Comparison of ENCODE assay signal across 29 cellular contexts in the genomic region with DNA sequence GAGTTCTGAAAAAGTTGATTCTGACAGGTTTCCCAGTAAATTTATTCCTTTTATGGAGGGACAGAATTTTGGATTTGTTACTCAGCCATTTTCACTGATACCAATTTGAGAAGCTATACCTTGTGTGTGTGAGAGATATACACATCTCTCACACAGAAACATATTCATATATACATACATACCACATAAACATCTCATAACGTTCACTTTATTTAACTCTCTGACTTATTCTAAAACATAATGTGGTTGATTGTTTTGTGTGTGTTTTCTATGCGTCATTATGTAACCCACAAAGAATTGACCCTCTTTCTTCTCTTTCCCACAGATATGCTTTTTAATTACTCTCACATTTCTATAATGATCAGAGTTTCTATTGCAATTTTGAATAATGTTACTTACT.
"Had no signal": no experiment of that assay in that cellular context is flagged by ENCODE, and none has a peak within 500 bp of the region (broad histone marks: within the 10 kb centered on the region; RNA-seq: fewer than 3 reads in every experiment).

No MANE protein-coding gene starts in this region.

- H3K9me3 ChIP-seq: gastroesophageal sphincter, neutrophil, prostate gland, suprapubic skin, vagina had no signal

- H3K4me1 ChIP-seq: gastroesophageal sphincter, heart left ventricle, prostate gland, right atrium auricular region, suprapubic skin, vagina had no signal

- H3K27ac ChIP-seq: epithelial cell of prostate, gastroesophageal sphincter, heart left ventricle, hepatocyte, neutrophil, prostate gland, right atrium auricular region, suprapubic skin, vagina had no signal

- H3K36me3 ChIP-seq: gastroesophageal sphincter, heart left ventricle, neutrophil, prostate gland, right atrium auricular region, suprapubic skin, vagina had no signal

- DNase-seq: effector CD8-positive, alpha-beta T cell; endodermal cell; foreskin fibroblast; heart left ventricle; kidney; mesenchymal stem cell; mucosa of descending colon; naive B cell; stimulated activated CD4-positive, alpha-beta T cell treated with anti-CD3 and anti-CD28 coated beads, Interleukin-12 subunit alpha, Interleukin-12 subunit beta, amount 100 ng/mL, for 4 hours; stimulated activated CD4-positive, alpha-beta T cell treated with anti-CD3 and anti-CD28 coated beads, Interleukin-1b, Interleukin-23, amount 100 ng/mL, for 48 hours; stimulated activated CD4-positive, alpha-beta T cell treated with anti-CD3 and anti-CD28 coated beads, Interleukin-4, amount 100 ng/mL, for 1 hour; stimulated activated CD8-positive, alpha-beta memory T cell treated with anti-CD3 and anti-CD28 coated beads, Interleukin-4, amount 100 ng/mL, for 48 hours; stimulated activated naive CD4-positive, alpha-beta T cell; stimulated activated naive CD8-positive, alpha-beta T cell treated with anti-CD3 and anti-CD28 coated beads, Interleukin-15, amount 100 ng/mL, for 72 hours; trophoblast cell had no signal

- ATAC-seq: esophagus mucosa; gastroesophageal sphincter; heart left ventricle; left lobe of liver; mucosa of descending colon; natural killer cell treated with Interleukin-12 subunit alpha and Interleukin-12 subunit beta and Interleukin-15 and Interleukin-18, amount 100 ng/mL, for 72 hours; sciatic nerve; stimulated activated naive CD8-positive, alpha-beta T cell treated with anti-CD3 and anti-CD28 coated beads, Interleukin-15, amount 100 ng/mL, for 72 hours had no signal

- H3K79me2 ChIP-seq: hepatocyte had no signal

- H3K4me3 ChIP-seq: gastroesophageal sphincter, heart left ventricle, hepatocyte, lung, mucosa of descending colon, prostate gland, right atrium auricular region, smooth muscle cell, suprapubic skin, vagina had no signal

- H3K27me3 ChIP-seq: gastroesophageal sphincter, heart left ventricle, hepatocyte, neutrophil, right atrium auricular region, suprapubic skin, vagina had no signal

- H2AFZ ChIP-seq: hepatocyte had no signal

- H3K4me2 ChIP-seq: hepatocyte, smooth muscle cell had no signal
